Comparison of ENCODE assay signal across 1 cellular context in the genomic region with DNA sequence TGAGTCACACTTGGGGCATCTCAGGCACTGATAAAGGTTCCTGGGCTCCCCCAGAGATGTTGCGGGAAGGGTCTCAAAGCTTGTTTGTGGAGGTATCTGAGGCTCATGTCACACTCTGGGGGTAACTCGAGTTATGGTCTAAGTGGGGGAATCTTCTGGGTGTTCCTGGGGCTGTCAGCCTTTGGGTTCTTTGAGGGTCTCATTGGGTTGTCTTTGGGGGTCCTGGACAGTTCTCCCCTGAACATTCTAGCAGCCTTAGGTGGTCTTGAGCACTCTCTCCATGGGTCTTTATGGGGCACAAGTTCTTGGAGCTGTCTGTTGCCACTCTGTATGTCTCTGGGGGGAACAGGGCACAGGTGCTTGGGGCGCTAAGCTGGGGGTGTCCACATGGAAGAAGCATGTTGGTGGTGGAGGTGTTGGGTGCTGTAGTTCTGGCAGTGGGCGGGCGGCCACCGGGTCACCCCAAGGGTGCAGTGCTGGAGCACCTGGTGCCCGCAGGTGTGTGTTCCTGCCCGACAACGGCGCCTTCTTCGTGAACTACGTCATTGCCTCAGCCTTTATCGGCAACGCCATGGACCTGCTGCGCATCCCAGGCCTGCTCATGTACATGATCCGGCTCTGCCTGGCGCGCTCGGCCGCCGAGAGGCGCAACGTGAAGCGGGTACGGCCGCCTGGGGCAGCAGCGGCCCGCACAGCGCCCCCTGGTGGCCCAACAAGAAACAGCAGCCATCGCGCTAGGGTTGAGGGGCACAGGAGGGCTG.
A peak's percentile ranks its signal among the peaks of the same experiment; 100 is the strongest.
TF ChIP-seq lines count a peak whose summit lies in the region.

No MANE protein-coding gene starts in this region.

TF ChIP-seq in K562, 482 proteins besides CTCF, POLR2A, EP300 and RAD21 (continued from another document and continues in another):
- TF ChIP-seq, protein P1, sequence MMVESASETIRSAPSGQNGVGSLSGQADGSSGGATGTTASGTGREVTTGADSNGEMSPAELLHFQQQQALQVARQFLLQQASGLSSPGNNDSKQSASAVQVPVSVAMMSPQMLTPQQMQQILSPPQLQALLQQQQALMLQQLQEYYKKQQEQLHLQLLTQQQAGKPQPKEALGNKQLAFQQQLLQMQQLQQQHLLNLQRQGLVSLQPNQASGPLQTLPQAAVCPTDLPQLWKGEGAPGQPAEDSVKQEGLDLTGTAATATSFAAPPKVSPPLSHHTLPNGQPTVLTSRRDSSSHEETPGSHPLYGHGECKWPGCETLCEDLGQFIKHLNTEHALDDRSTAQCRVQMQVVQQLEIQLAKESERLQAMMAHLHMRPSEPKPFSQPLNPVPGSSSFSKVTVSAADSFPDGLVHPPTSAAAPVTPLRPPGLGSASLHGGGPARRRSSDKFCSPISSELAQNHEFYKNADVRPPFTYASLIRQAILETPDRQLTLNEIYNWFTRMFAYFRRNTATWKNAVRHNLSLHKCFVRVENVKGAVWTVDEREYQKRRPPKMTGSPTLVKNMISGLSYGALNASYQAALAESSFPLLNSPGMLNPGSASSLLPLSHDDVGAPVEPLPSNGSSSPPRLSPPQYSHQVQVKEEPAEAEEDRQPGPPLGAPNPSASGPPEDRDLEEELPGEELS (CRISPR knock-in tag; IDR thresholded peaks at IDR 0.05; ENCODE audit: borderline replicate concordance), result no peak
- TF ChIP-seq, protein P2, sequence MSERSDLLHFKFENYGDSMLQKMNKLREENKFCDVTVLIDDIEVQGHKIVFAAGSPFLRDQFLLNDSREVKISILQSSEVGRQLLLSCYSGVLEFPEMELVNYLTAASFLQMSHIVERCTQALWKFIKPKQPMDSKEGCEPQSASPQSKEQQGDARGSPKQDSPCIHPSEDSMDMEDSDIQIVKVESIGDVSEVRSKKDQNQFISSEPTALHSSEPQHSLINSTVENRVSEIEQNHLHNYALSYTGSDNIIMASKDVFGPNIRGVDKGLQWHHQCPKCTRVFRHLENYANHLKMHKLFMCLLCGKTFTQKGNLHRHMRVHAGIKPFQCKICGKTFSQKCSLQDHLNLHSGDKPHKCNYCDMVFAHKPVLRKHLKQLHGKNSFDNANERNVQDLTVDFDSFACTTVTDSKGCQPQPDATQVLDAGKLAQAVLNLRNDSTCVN (CRISPR knock-in tag; IDR thresholded peaks at IDR 0.05), result no peak
- no peak for TF ChIP-seq ZNF197 (CRISPR knock-in tag; IDR thresholded peaks at IDR 0.05; ENCODE audit: low read depth)
- TF ChIP-seq ZKSCAN3 (CRISPR knock-in tag; IDR thresholded peaks at IDR 0.05), result no peak
- TF ChIP-seq SNRNP70 (optimal IDR thresholded peaks at IDR 0.05; ENCODE audit: low read depth, low read length), result no peak
- peak; percentile 54; the same call in 1 of the 2 replicates for TF ChIP-seq NR2C2 (CRISPR knock-in tag; IDR thresholded peaks at IDR 0.05)
- no peak for TF ChIP-seq NR2C2 (tag; IDR thresholded peaks at IDR 0.05)
- peak; percentile 72; the same call in 1 of the 2 replicates for TF ChIP-seq ZKSCAN1 (IDR thresholded peaks at IDR 0.05; ENCODE audit: low read depth, low read length)
- peak in 1 of 2 experiments; percentile 86; a peak in 2 of 4 replicates for TF ChIP-seq RCOR1 (IDR thresholded peaks at IDR 0.05; ENCODE audit: borderline replicate concordance in 1 of 2, low read depth in 2 of 2, low read length in 2 of 2)
- TF ChIP-seq BHLHE40 (IDR thresholded peaks at IDR 0.05; ENCODE audit: low read length), result peak; percentile 50; the same call in 1 of the 2 replicates
- peak; percentile 72; the same call in 1 of the 2 replicates for TF ChIP-seq MYNN (IDR thresholded peaks at IDR 0.05)
- TF ChIP-seq MYNN (CRISPR knock-in tag; IDR thresholded peaks at IDR 0.05), result no peak
- TF ChIP-seq CBX8 (IDR thresholded peaks at IDR 0.05; ENCODE audit: borderline replicate concordance, extremely low read depth, low read depth, low read length, poor library complexity, severe bottlenecking), result no peak
- peak; percentile 66 for TF ChIP-seq FIP1L1 (IDR thresholded peaks at IDR 0.05; ENCODE audit: low read depth, low read length, poor library complexity, severe bottlenecking)
- no peak for TF ChIP-seq ZNF165 (CRISPR knock-in tag; IDR thresholded peaks at IDR 0.05; ENCODE audit: borderline replicate concordance)
- TF ChIP-seq ZNF24 (IDR thresholded peaks at IDR 0.05), result peak; percentile 51; the same call in 1 of the 2 replicates
- TF ChIP-seq ZFX (CRISPR knock-in tag; IDR thresholded peaks at IDR 0.05), result peak; percentile 82
- TF ChIP-seq, protein P3, sequence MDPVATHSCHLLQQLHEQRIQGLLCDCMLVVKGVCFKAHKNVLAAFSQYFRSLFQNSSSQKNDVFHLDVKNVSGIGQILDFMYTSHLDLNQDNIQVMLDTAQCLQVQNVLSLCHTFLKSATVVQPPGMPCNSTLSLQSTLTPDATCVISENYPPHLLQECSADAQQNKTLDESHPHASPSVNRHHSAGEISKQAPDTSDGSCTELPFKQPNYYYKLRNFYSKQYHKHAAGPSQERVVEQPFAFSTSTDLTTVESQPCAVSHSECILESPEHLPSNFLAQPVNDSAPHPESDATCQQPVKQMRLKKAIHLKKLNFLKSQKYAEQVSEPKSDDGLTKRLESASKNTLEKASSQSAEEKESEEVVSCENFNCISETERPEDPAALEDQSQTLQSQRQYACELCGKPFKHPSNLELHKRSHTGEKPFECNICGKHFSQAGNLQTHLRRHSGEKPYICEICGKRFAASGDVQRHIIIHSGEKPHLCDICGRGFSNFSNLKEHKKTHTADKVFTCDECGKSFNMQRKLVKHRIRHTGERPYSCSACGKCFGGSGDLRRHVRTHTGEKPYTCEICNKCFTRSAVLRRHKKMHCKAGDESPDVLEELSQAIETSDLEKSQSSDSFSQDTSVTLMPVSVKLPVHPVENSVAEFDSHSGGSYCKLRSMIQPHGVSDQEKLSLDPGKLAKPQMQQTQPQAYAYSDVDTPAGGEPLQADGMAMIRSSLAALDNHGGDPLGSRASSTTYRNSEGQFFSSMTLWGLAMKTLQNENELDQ (CRISPR knock-in tag; IDR thresholded peaks at IDR 0.05; ENCODE audit: borderline replicate concordance), result no peak
- no peak for TF ChIP-seq ELF2 (CRISPR knock-in tag; IDR thresholded peaks at IDR 0.05)
- no peak for TF ChIP-seq ZNF785 (CRISPR knock-in tag; IDR thresholded peaks at IDR 0.05)
- TF ChIP-seq CHD1 (IDR thresholded peaks at IDR 0.05; ENCODE audit: low read length), result no peak
- peak; percentile 81 for TF ChIP-seq SP1 (CRISPR knock-in tag; IDR thresholded peaks at IDR 0.05)
- TF ChIP-seq, protein P4, sequence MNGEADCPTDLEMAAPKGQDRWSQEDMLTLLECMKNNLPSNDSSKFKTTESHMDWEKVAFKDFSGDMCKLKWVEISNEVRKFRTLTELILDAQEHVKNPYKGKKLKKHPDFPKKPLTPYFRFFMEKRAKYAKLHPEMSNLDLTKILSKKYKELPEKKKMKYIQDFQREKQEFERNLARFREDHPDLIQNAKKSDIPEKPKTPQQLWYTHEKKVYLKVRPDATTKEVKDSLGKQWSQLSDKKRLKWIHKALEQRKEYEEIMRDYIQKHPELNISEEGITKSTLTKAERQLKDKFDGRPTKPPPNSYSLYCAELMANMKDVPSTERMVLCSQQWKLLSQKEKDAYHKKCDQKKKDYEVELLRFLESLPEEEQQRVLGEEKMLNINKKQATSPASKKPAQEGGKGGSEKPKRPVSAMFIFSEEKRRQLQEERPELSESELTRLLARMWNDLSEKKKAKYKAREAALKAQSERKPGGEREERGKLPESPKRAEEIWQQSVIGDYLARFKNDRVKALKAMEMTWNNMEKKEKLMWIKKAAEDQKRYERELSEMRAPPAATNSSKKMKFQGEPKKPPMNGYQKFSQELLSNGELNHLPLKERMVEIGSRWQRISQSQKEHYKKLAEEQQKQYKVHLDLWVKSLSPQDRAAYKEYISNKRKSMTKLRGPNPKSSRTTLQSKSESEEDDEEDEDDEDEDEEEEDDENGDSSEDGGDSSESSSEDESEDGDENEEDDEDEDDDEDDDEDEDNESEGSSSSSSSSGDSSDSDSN (IDR thresholded peaks at IDR 0.05; ENCODE audit: borderline replicate concordance in 1 of 2, low read depth in 2 of 2, low read length in 2 of 2), result peak; percentile 37 to 93; a peak in 2 of 4 replicates
- peak; percentile 22; the same call in 1 of the 2 replicates for TF ChIP-seq ZNF431 (CRISPR knock-in tag; IDR thresholded peaks at IDR 0.05)
- TF ChIP-seq GABPB2 (CRISPR knock-in tag; conservative IDR thresholded peaks at IDR 0.05), result no peak
- 0 out of 2 replicates have a peak, but pooled peaks have one; percentile 63 for TF ChIP-seq HLTF (IDR thresholded peaks at IDR 0.05)
- TF ChIP-seq, protein P5, sequence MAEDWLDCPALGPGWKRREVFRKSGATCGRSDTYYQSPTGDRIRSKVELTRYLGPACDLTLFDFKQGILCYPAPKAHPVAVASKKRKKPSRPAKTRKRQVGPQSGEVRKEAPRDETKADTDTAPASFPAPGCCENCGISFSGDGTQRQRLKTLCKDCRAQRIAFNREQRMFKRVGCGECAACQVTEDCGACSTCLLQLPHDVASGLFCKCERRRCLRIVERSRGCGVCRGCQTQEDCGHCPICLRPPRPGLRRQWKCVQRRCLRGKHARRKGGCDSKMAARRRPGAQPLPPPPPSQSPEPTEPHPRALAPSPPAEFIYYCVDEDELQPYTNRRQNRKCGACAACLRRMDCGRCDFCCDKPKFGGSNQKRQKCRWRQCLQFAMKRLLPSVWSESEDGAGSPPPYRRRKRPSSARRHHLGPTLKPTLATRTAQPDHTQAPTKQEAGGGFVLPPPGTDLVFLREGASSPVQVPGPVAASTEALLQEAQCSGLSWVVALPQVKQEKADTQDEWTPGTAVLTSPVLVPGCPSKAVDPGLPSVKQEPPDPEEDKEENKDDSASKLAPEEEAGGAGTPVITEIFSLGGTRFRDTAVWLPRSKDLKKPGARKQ (CRISPR knock-in tag; IDR thresholded peaks at IDR 0.05), result no peak
- TF ChIP-seq L3MBTL2 (IDR thresholded peaks at IDR 0.05), result 0 out of 2 replicates have a peak, but pooled peaks have one; percentile 46
- TF ChIP-seq, protein P6, sequence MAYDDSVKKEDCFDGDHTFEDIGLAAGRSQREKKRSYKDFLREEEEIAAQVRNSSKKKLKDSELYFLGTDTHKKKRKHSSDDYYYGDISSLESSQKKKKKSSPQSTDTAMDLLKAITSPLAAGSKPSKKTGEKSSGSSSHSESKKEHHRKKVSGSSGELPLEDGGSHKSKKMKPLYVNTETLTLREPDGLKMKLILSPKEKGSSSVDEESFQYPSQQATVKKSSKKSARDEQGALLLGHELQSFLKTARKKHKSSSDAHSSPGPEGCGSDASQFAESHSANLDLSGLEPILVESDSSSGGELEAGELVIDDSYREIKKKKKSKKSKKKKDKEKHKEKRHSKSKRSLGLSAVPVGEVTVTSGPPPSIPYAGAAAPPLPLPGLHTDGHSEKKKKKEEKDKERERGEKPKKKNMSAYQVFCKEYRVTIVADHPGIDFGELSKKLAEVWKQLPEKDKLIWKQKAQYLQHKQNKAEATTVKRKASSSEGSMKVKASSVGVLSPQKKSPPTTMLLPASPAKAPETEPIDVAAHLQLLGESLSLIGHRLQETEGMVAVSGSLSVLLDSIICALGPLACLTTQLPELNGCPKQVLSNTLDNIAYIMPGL (CRISPR knock-in tag; IDR thresholded peaks at IDR 0.05), result no peak
- no peak for TF ChIP-seq COPS2 (conservative IDR thresholded peaks at IDR 0.05)
- TF ChIP-seq, protein P7, sequence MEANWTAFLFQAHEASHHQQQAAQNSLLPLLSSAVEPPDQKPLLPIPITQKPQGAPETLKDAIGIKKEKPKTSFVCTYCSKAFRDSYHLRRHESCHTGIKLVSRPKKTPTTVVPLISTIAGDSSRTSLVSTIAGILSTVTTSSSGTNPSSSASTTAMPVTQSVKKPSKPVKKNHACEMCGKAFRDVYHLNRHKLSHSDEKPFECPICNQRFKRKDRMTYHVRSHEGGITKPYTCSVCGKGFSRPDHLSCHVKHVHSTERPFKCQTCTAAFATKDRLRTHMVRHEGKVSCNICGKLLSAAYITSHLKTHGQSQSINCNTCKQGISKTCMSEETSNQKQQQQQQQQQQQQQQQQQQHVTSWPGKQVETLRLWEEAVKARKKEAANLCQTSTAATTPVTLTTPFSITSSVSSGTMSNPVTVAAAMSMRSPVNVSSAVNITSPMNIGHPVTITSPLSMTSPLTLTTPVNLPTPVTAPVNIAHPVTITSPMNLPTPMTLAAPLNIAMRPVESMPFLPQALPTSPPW (CRISPR knock-in tag; IDR thresholded peaks at IDR 0.05), result peak; percentile 40
- TF ChIP-seq TAF9B (IDR thresholded peaks at IDR 0.05; ENCODE audit: partially characterized antibody), result no peak
- no peak for TF ChIP-seq BRCA1 (IDR thresholded peaks at IDR 0.05)
- no peak for TF ChIP-seq BRCA1 (CRISPR knock-in tag; IDR thresholded peaks at IDR 0.05)
- TF ChIP-seq, protein P8, sequence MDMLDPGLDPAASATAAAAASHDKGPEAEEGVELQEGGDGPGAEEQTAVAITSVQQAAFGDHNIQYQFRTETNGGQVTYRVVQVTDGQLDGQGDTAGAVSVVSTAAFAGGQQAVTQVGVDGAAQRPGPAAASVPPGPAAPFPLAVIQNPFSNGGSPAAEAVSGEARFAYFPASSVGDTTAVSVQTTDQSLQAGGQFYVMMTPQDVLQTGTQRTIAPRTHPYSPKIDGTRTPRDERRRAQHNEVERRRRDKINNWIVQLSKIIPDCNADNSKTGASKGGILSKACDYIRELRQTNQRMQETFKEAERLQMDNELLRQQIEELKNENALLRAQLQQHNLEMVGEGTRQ (CRISPR knock-in tag; IDR thresholded peaks at IDR 0.05), result no peak
- TF ChIP-seq EWSR1 (IDR thresholded peaks at IDR 0.05; ENCODE audit: borderline replicate concordance, low read depth, partially characterized antibody), result no peak
- TF ChIP-seq TARDBP (IDR thresholded peaks at IDR 0.05), result peak; percentile 58; the same call in 1 of the 2 replicates
- peak; percentile 49 for TF ChIP-seq HCFC1 (IDR thresholded peaks at IDR 0.05; ENCODE audit: low read depth, low read length)
- peak; percentile 28; the same call in 1 of the 2 replicates for TF ChIP-seq RUNX1 (IDR thresholded peaks at IDR 0.05; ENCODE audit: low read depth)
- TF ChIP-seq MYC (IDR thresholded peaks at IDR 0.05; ENCODE audit: low read depth, low read length), result peak; percentile 74
- TF ChIP-seq MYC (CRISPR knock-in tag; IDR thresholded peaks at IDR 0.05; ENCODE audit: borderline replicate concordance, low read depth), result no peak
- TF ChIP-seq, protein P9, sequence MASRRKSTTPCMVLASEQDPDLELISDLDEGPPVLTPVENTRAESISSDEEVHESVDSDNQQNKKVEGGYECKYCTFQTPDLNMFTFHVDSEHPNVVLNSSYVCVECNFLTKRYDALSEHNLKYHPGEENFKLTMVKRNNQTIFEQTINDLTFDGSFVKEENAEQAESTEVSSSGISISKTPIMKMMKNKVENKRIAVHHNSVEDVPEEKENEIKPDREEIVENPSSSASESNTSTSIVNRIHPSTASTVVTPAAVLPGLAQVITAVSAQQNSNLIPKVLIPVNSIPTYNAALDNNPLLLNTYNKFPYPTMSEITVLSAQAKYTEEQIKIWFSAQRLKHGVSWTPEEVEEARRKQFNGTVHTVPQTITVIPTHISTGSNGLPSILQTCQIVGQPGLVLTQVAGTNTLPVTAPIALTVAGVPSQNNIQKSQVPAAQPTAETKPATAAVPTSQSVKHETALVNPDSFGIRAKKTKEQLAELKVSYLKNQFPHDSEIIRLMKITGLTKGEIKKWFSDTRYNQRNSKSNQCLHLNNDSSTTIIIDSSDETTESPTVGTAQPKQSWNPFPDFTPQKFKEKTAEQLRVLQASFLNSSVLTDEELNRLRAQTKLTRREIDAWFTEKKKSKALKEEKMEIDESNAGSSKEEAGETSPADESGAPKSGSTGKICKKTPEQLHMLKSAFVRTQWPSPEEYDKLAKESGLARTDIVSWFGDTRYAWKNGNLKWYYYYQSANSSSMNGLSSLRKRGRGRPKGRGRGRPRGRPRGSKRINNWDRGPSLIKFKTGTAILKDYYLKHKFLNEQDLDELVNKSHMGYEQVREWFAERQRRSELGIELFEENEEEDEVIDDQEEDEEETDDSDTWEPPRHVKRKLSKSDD (conservative IDR thresholded peaks at IDR 0.05; ENCODE audit: low read length), result peak; percentile 78; the same call in 1 of the 2 replicates
- no peak for TF ChIP-seq HOXB6 (CRISPR knock-in tag; IDR thresholded peaks at IDR 0.05; ENCODE audit: borderline replicate concordance)
- TF ChIP-seq TRIM28 (IDR thresholded peaks at IDR 0.05), result peak; percentile 42; the same call in 1 of the 2 replicates
- TF ChIP-seq RFX5 (IDR thresholded peaks at IDR 0.05; ENCODE audit: low read depth, low read length), result no peak
